18 cellular contexts compared by ENCODE assay signal in the genomic region with DNA sequence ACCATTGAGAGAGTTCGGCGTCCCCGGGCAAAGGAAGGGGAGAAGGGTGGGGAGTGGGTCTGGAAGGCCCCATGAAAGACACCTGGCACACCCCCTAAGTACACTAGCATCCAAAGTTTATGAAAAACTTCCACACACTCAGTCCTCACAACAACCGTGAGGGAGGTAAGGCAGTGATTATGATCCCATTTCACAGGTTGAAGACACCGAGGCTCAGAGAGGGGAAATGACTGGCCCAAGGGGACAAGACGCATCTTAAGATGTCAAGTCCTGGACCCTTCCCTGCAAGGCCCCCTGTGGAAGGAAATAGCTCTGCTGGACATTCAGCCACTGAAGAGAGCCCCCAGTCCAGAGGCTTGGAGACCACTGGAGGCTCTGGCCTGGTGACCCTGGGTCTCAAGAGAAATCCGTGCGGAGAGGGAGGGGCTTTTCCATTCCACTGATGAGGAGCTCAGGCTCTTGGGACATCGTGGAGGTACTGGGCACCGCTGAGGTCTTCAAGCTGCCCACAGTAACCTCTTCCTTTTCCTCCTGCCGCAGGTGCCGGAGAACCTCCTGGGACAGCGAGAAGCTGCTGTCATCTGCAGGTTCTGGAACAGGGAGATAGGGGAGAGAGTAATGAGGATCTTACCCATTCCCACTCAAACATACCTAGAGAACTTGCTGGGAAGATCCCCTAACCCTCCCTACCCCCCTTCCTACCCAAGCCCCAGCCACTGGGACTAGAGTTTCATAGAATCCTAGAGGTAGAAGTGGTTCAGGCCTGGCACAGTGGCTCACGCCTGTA. TPM values are rescaled to one million over a fixed set of nuclear protein-coding genes. Genes with fewer than 3 reads are reported as not detected.
DNase-seq lines count a peak whose midpoint lies in the region; ATAC-seq and TF ChIP-seq lines count a peak whose summit lies in the region.
"Had no signal": no experiment of that assay in that cellular context is flagged by ENCODE, and none has a peak within 500 bp of the region (broad histone marks: within the 10 kb centered on the region; RNA-seq: fewer than 3 reads in every experiment).

No MANE protein-coding gene starts in this region.

- WGBS in neuronal stem cell (ENCODE audit: extremely low coverage in 2 of 2, insufficient read length in 2 of 2, insufficient replicate concordance in 1 of 2), 2 donors: no CpG with 5 or more reads among the region's 14 CpGs

- H3K9ac ChIP-seq in neuronal stem cell (ENCODE audit: low read depth, low read length, poor library complexity): no peak overlapping the region

- H3K27me3 ChIP-seq in neuronal stem cell (ENCODE audit: control insufficient read depth in 3 of 3, insufficient read depth in 3 of 3, low read depth in 1 of 3, low read length in 3 of 3): peaks cover 0 to 6% (median 0%) of the 10 kb centered on the region in 3 experiments
- H3K27me3 ChIP-seq: tibial nerve had no signal

- H3K4me1 Mint-ChIP-seq in activated CD8-positive, alpha-beta memory T cell treated with anti-CD3 and anti-CD28 coated beads, Interleukin-2, amount 10 ng/mL, durations not matched to agents 7 days and 5 days: peaks cover 63% of the 10 kb centered on the region
- peaks cover 35% of the 10 kb centered on the region for H3K4me1 Mint-ChIP-seq in HFFc6 (ENCODE audit: low read depth)
- peaks cover 55% of the 10 kb centered on the region for H3K4me1 Mint-ChIP-seq in activated T-helper 17 cell treated with anti-CD3 and anti-CD28 coated beads, Interleukin-2, amount 50 U/mL, for 72 hours

- no peak for ATAC-seq in activated CD8-positive, alpha-beta memory T cell treated with anti-CD3 and anti-CD28 coated beads, Interleukin-2, amount 10 ng/mL, durations not matched to agents 7 days and 5 days
- ATAC-seq in activated T-helper 17 cell treated with anti-CD3 and anti-CD28 coated beads, Interleukin-2, amount 50 U/mL, for 72 hours (replicated peaks): no peak

- H3K36me3 ChIP-seq in neuronal stem cell (replicated peaks in 1 of 2; ENCODE audit: control insufficient read depth in 2 of 2, insufficient read depth in 2 of 2, low read length in 2 of 2): no peaks in the 10 kb centered on the region

- H2BK5ac ChIP-seq in neuronal stem cell (ENCODE audit: low read length): no peak overlapping the region

- no peaks in the 10 kb centered on the region for H3K9me3 Mint-ChIP-seq in activated CD8-positive, alpha-beta memory T cell treated with anti-CD3 and anti-CD28 coated beads, Interleukin-2, amount 10 ng/mL, durations not matched to agents 7 days and 5 days (ENCODE audit: low read depth)
- H3K9me3 Mint-ChIP-seq in HFFc6: no peaks in the 10 kb centered on the region
- H3K9me3 Mint-ChIP-seq in activated T-helper 17 cell treated with anti-CD3 and anti-CD28 coated beads, Interleukin-2, amount 50 U/mL, for 72 hours: no peaks in the 10 kb centered on the region
- H3K9me3 Mint-ChIP-seq: activated B cell treated with CpG ODN at 0.5 μM for 24 hours; stimulated activated naive B cell treated with anti-CD40 and anti-IgM and Interleukin-4, amounts not matched to agents 10 μg/mL and 1 μg/mL and 100 μg/mL, for 72 hours had no signal

- no peak overlapping the region for H4K8ac ChIP-seq in neuronal stem cell (ENCODE audit: low read depth, low read length)

- peak overlapping the region; percentile 51 for H2BK15ac ChIP-seq in neuronal stem cell (ENCODE audit: low read length)

- no peak overlapping the region for H3K23ac ChIP-seq in neuronal stem cell (ENCODE audit: low read depth, low read length, poor library complexity)

- H3K4me3 ChIP-seq in neuronal stem cell (ENCODE audit: low read length in 2 of 2): no peak overlapping the region
- H3K4me3 ChIP-seq: tibial nerve had no signal

- no peak overlapping the region for H3K4ac ChIP-seq in neuronal stem cell (ENCODE audit: low read length)

- no peak overlapping the region for H2AFZ ChIP-seq in neuronal stem cell (ENCODE audit: low read length)

- no peak overlapping the region for H3K18ac ChIP-seq in neuronal stem cell (ENCODE audit: low read length)

- H3K4me2 ChIP-seq in neuronal stem cell (ENCODE audit: insufficient read depth, low read length, poor library complexity, severe bottlenecking): no peak overlapping the region

- H3K4me3 Mint-ChIP-seq in activated CD8-positive, alpha-beta memory T cell treated with anti-CD3 and anti-CD28 coated beads, Interleukin-2, amount 10 ng/mL, durations not matched to agents 7 days and 5 days: no peak overlapping the region
- no peak overlapping the region for H3K4me3 Mint-ChIP-seq in HFFc6
- H3K4me3 Mint-ChIP-seq in activated T-helper 17 cell treated with anti-CD3 and anti-CD28 coated beads, Interleukin-2, amount 50 U/mL, for 72 hours: peak overlapping the region; percentile 54
- H3K4me3 Mint-ChIP-seq: activated B cell treated with CpG ODN at 0.5 μM for 24 hours; stimulated activated naive B cell treated with anti-CD40 and anti-IgM and Interleukin-4, amounts not matched to agents 10 μg/mL and 1 μg/mL and 100 μg/mL, for 72 hours had no signal

- H3K9me3 ChIP-seq in neuronal stem cell (replicated peaks in 1 of 2; ENCODE audit: control insufficient read depth in 2 of 2, insufficient read depth in 1 of 2, low read depth in 1 of 2, low read length in 2 of 2): no peaks in the 10 kb centered on the region
- H3K9me3 ChIP-seq: tibial nerve had no signal

- no peak overlapping the region for H2BK120ac ChIP-seq in neuronal stem cell (ENCODE audit: low read depth, low read length)

- no peak overlapping the region for H3K27ac ChIP-seq in neuronal stem cell (replicated peaks; ENCODE audit: low read length)

- H3K36me3 Mint-ChIP-seq in activated CD8-positive, alpha-beta memory T cell treated with anti-CD3 and anti-CD28 coated beads, Interleukin-2, amount 10 ng/mL, durations not matched to agents 7 days and 5 days: peaks cover 33% of the 10 kb centered on the region
- H3K36me3 Mint-ChIP-seq in HFFc6 (ENCODE audit: low read depth): peaks cover 25% of the 10 kb centered on the region
- peaks cover 89% of the 10 kb centered on the region for H3K36me3 Mint-ChIP-seq in activated T-helper 17 cell treated with anti-CD3 and anti-CD28 coated beads, Interleukin-2, amount 50 U/mL, for 72 hours (ENCODE audit: low read depth)
- H3K36me3 Mint-ChIP-seq: stimulated activated naive B cell treated with anti-CD40 and anti-IgM and Interleukin-4, amounts not matched to agents 10 μg/mL and 1 μg/mL and 100 μg/mL, for 72 hours had no signal

- H3K27me3 Mint-ChIP-seq in activated CD8-positive, alpha-beta memory T cell treated with anti-CD3 and anti-CD28 coated beads, Interleukin-2, amount 10 ng/mL, durations not matched to agents 7 days and 5 days: no peaks in the 10 kb centered on the region
- H3K27me3 Mint-ChIP-seq in HFFc6 (ENCODE audit: insufficient read depth): peaks cover 2% of the 10 kb centered on the region
- no peaks in the 10 kb centered on the region for H3K27me3 Mint-ChIP-seq in activated T-helper 17 cell treated with anti-CD3 and anti-CD28 coated beads, Interleukin-2, amount 50 U/mL, for 72 hours

- CTCF ChIA-PET in activated CD8-positive, alpha-beta memory T cell treated with anti-CD3 and anti-CD28 coated beads, Interleukin-2, amount 10 ng/mL, durations not matched to agents 7 days and 5 days (lab: Charles Lee): interaction anchor here (1.0 to 1.3 kb wide), 3 partner anchors 14 to 37 kb away, joined by 3 to 4 read pairs (median 3); partner anchors contain the start of gene DNAJC18

- H3K79me1 ChIP-seq in neuronal stem cell (ENCODE audit: low read depth, low read length): no peaks in the 10 kb centered on the region

- no peak overlapping the region for H2BK12ac ChIP-seq in neuronal stem cell (ENCODE audit: low read length)

- no peak overlapping the region for H3K14ac ChIP-seq in neuronal stem cell (ENCODE audit: low read length)

- no peak for TF ChIP-seq CTCF in HFFc6 (IDR thresholded peaks at IDR 0.05)

- peak overlapping the region; percentile 84 for H3K27ac Mint-ChIP-seq in activated CD8-positive, alpha-beta memory T cell treated with anti-CD3 and anti-CD28 coated beads, Interleukin-2, amount 10 ng/mL, durations not matched to agents 7 days and 5 days
- H3K27ac Mint-ChIP-seq in HFFc6: peak overlapping the region; percentile 65; the same call in 1 of the 2 replicates
- peak overlapping the region; percentile 93 for H3K27ac Mint-ChIP-seq in activated T-helper 17 cell treated with anti-CD3 and anti-CD28 coated beads, Interleukin-2, amount 50 U/mL, for 72 hours
- H3K27ac Mint-ChIP-seq: activated B cell treated with CpG ODN at 0.5 μM for 24 hours; stimulated activated naive B cell treated with anti-CD40 and anti-IgM and Interleukin-4, amounts not matched to agents 10 μg/mL and 1 μg/mL and 100 μg/mL, for 72 hours had no signal

- no peak for DNase-seq in activated CD8-positive, alpha-beta memory T cell treated with anti-CD3 and anti-CD28 coated beads, Interleukin-2, amount 10 ng/mL, durations not matched to agents 7 days and 5 days
- no peak for DNase-seq in activated CD8-positive, alpha-beta memory T cell treated with anti-CD3 and anti-CD28 coated beads, Interleukin-2, amount 50 U/mL, for 4 hours
- no peak for DNase-seq in HFFc6
- DNase-seq in neuronal stem cell (ENCODE audit: low spot score): no peak
- DNase-seq in hippocampal formation (lab: John Stamatoyannopoulos, UW): no peak
- DNase-seq in NCI-H524 treated with DMSO at 0.1 percent for 48 hours (lab: John Stamatoyannopoulos, UW): no peak
- DNase-seq in NCI-H69 (lab: John Stamatoyannopoulos, UW): no peak
- DNase-seq: activated B cell treated with CpG ODN at 0.5 μM for 24 hours; effector CD4-positive, alpha-beta T cell; hypothalamus; mesendoderm; NCI-H146; NCI-H2227 treated with DMSO at 0.1 percent for 48 hours; retina; stimulated activated naive B cell treated with anti-CD40 and anti-IgM and Interleukin-4, amounts not matched to agents 10 μg/mL and 1 μg/mL and 100 μg/mL, for 72 hours had no signal

- H2AK5ac ChIP-seq in neuronal stem cell (ENCODE audit: low read depth, low read length): no peak overlapping the region

- H4K91ac ChIP-seq in neuronal stem cell (ENCODE audit: low read depth, low read length, poor library complexity): no peak overlapping the region

- peaks cover 12 to 25% of the 10 kb centered on the region in 2 donors for H3K4me1 ChIP-seq in neuronal stem cell (ENCODE audit: control insufficient read depth in 2 of 2, insufficient read depth in 1 of 2, low read depth in 1 of 2, low read length in 2 of 2)

RNA-seq across cellular contexts. Expression of gene SMIM33, which starts 5.3 kb away (rescaled TPM):
- total RNA-seq in activated CD8-positive, alpha-beta memory T cell treated with anti-CD3 and anti-CD28 coated beads, Interleukin-2, amount 10 ng/mL, durations not matched to agents 7 days and 5 days: under 1 TPM; 0.07 to 0.26 TPM
- not detected for total RNA-seq in HFFc6 (2021; fragmentation: NEBNext Ultra II Directional; extraction: Animal tissue kit (Norgen Biotek cat#: 25700))
- under 1 TPM; 0.54 to 0.90 TPM for total RNA-seq in activated T-helper 17 cell treated with anti-CD3 and anti-CD28 coated beads, Interleukin-2, amount 50 U/mL, for 72 hours
- polyA plus RNA-seq in neuronal stem cell (2013, experiment 1 of 2): not detected
- not detected for polyA plus RNA-seq in neuronal stem cell (2013, experiment 2 of 2)
- total RNA-seq: activated B cell treated with CpG ODN at 0.5 μM for 24 hours, kidney epithelial cell, tibial nerve had no signal

RNA-seq across cellular contexts. Expression of gene STING1, which starts 6.5 kb away (rescaled TPM):
- total RNA-seq in activated CD8-positive, alpha-beta memory T cell treated with anti-CD3 and anti-CD28 coated beads, Interleukin-2, amount 10 ng/mL, durations not matched to agents 7 days and 5 days: 100 to 1,000 TPM; 103 to 115 TPM
- total RNA-seq in HFFc6 (2021; fragmentation: NEBNext Ultra II Directional; extraction: Animal tissue kit (Norgen Biotek cat#: 25700)): 10 to 100 TPM; 68.8 to 99.6 (median 87.9) TPM
- total RNA-seq in activated T-helper 17 cell treated with anti-CD3 and anti-CD28 coated beads, Interleukin-2, amount 50 U/mL, for 72 hours: 100 to 1,000 TPM; 360 to 423 TPM
- 0.22 TPM for polyA plus RNA-seq in neuronal stem cell (2013, experiment 1 of 2)
- 0.10 TPM for polyA plus RNA-seq in neuronal stem cell (2013, experiment 2 of 2)

RNA-seq across cellular contexts. Expression of gene ECSCR, which starts 13.5 kb away (rescaled TPM):
- total RNA-seq in activated CD8-positive, alpha-beta memory T cell treated with anti-CD3 and anti-CD28 coated beads, Interleukin-2, amount 10 ng/mL, durations not matched to agents 7 days and 5 days: under 1 TPM; 0.28 to 0.29 TPM
- total RNA-seq in HFFc6 (2021; fragmentation: NEBNext Ultra II Directional; extraction: Animal tissue kit (Norgen Biotek cat#: 25700)): under 1 TPM; 0.28 to 0.91 (median 0.83) TPM
- total RNA-seq in activated T-helper 17 cell treated with anti-CD3 and anti-CD28 coated beads, Interleukin-2, amount 50 U/mL, for 72 hours: 1 to 10 TPM; 3.3 to 4.1 TPM
- polyA plus RNA-seq in neuronal stem cell (2013, experiment 1 of 2): 0.32 TPM
- 0.21 TPM for polyA plus RNA-seq in neuronal stem cell (2013, experiment 2 of 2)
- total RNA-seq: activated B cell treated with CpG ODN at 0.5 μM for 24 hours, kidney epithelial cell had no signal

RNA-seq across cellular contexts. Expression of gene DNAJC18, which starts 36.7 kb away (rescaled TPM):
- 10 to 100 TPM in 1 of 2 experiments, 1 to 10 TPM in 1; 9.2 to 25.7 TPM for total RNA-seq in activated CD8-positive, alpha-beta memory T cell treated with anti-CD3 and anti-CD28 coated beads, Interleukin-2, amount 10 ng/mL, durations not matched to agents 7 days and 5 days
- total RNA-seq in HFFc6 (2021; fragmentation: NEBNext Ultra II Directional; extraction: Animal tissue kit (Norgen Biotek cat#: 25700)): 10 to 100 TPM; 14.3 to 19.9 (median 18.2) TPM
- total RNA-seq in activated T-helper 17 cell treated with anti-CD3 and anti-CD28 coated beads, Interleukin-2, amount 50 U/mL, for 72 hours: 10 to 100 TPM; 23.4 to 41.5 TPM
- polyA plus RNA-seq in neuronal stem cell (2013, experiment 1 of 2): 15.9 TPM
- 15.9 TPM for polyA plus RNA-seq in neuronal stem cell (2013, experiment 2 of 2)
